18 cellular contexts compared by ENCODE assay signal in genomic region chr22:22892096-22893052, GRCh38. TPM values are rescaled to one million over a fixed set of nuclear protein-coding genes. Genes with fewer than 3 reads are reported as not detected.
DNase-seq lines count a peak whose midpoint lies in the region; ATAC-seq, FAIRE-seq and TF ChIP-seq lines count a peak whose summit lies in the region.
"Had no signal": no experiment of that assay in that cellular context is flagged by ENCODE, and none has a peak within 500 bp of the region (broad histone marks: within the 10 kb centered on the region; RNA-seq: fewer than 3 reads in every experiment).

No MANE protein-coding gene starts in this region.

- POLR2A ChIA-PET in K562 (lab: Yijun Ruan, JAX): interaction anchor here (0.6 to 6.6 kb wide), 3 partner anchors 8 to 486 kb away, joined by 3 to 41 read pairs (median 3); no protein-coding TSS in a partner anchor
- POLR2A ChIA-PET in activated CD4-positive, alpha-beta T cell treated with anti-CD3 and anti-CD28 coated beads for 36 hours (lab: Charles Lee): no interaction called here

- peak overlapping the region in 1 of 2 experiments; percentile 1; a peak in 1 of 4 replicates for H3K9ac ChIP-seq in K562 (ENCODE audit: insufficient read depth in 1 of 2, low read depth in 2 of 2, low read length in 2 of 2)

- TF ChIP-seq EP300 in K562 (IDR thresholded peaks at IDR 0.05; ENCODE audit: low read length) (no peak), sigmoid colon (IDR thresholded peaks at IDR 0.05) (no peak)

- ATAC-seq in K562 (no peak), GM21367 (IDR thresholded peaks at IDR 0.05; ENCODE audit: unreplicated experiment) (no peak)
- no peak for ATAC-seq in activated CD4-positive, alpha-beta T cell treated with anti-CD3 and anti-CD28 coated beads for 36 hours
- ATAC-seq: A549, Panc1 had no signal

- intact Hi-C loops in cardiac septum (cut with DNase I): no loop called here
- intact Hi-C loops in left ventricle myocardium inferior (cut with micrococcal nuclease): no loop called here
- intact Hi-C loops in K562 (cut with micrococcal nuclease): loop anchor here (1.0 kb wide), 1 partner anchor 10 kb away; no protein-coding TSS in a partner anchor
- intact Hi-C loops in sigmoid colon (cut with DNase I): no loop called here
- intact Hi-C loops in activated CD4-positive, alpha-beta T cell treated with anti-CD3 and anti-CD28 coated beads for 36 hours (cut with DNase I, micrococcal nuclease): no loop called here

- FAIRE-seq in K562 (lab: Jason Lieb, UNC): no peak
- FAIRE-seq: A549 had no signal

- CTCF ChIA-PET in K562 (lab: Yijun Ruan, JAX; ENCODE audit: low intra/inter-chr PET ratio): interaction anchor here (0.6 to 0.7 kb wide), 4 partner anchors 12 to 55 kb away, joined by 3 read pairs; no protein-coding TSS in a partner anchor
- CTCF ChIA-PET in activated CD4-positive, alpha-beta T cell treated with anti-CD3 and anti-CD28 coated beads for 36 hours (lab: Charles Lee): no interaction called here

- H2AFZ ChIP-seq in K562 (ENCODE audit: low read depth, low read length): no peak overlapping the region

- H3K27ac Mint-ChIP-seq in IgD-negative memory B cell: peak overlapping the region in 1 of 3 donors; percentile 46
- no peak overlapping the region for H3K27ac Mint-ChIP-seq in activated naive CD8-positive, alpha-beta T cell treated with anti-CD3 and anti-CD28 coated beads for 36 hours
- H3K27ac Mint-ChIP-seq in activated CD4-positive, alpha-beta T cell treated with anti-CD3 and anti-CD28 coated beads for 36 hours: no peak overlapping the region

- H3K4me1 Mint-ChIP-seq in IgD-negative memory B cell: peaks cover 13 to 34% (median 31%) of the 10 kb centered on the region in 3 donors
- H3K4me1 Mint-ChIP-seq in activated naive CD8-positive, alpha-beta T cell treated with anti-CD3 and anti-CD28 coated beads for 36 hours: peaks cover 2% of the 10 kb centered on the region
- H3K4me1 Mint-ChIP-seq in activated CD4-positive, alpha-beta T cell treated with anti-CD3 and anti-CD28 coated beads for 36 hours: no peaks in the 10 kb centered on the region

- TF ChIP-seq POLR2A in K562 (conservative IDR thresholded peaks at IDR 0.05) (no peak), sigmoid colon (IDR thresholded peaks at IDR 0.05) (no peak)

- no peak overlapping the region for H3K4me3 ChIP-seq in left ventricle myocardium inferior
- no peak overlapping the region for H3K4me3 ChIP-seq in K562
- H3K4me3 ChIP-seq in sigmoid colon: no peak overlapping the region
- H3K4me3 ChIP-seq: A549 had no signal

- BruUV-seq in K562 (replicated peaks; lab: Mats Ljungman, UMichigan): no TSS peak

- H3K36me3 Mint-ChIP-seq in IgD-negative memory B cell: peaks cover 8% of the 10 kb centered on the region
- H3K36me3 Mint-ChIP-seq in activated naive CD8-positive, alpha-beta T cell treated with anti-CD3 and anti-CD28 coated beads for 36 hours: no peaks in the 10 kb centered on the region
- H3K36me3 Mint-ChIP-seq in activated CD4-positive, alpha-beta T cell treated with anti-CD3 and anti-CD28 coated beads for 36 hours (ENCODE audit: low read depth): no peaks in the 10 kb centered on the region

- no peaks in the 10 kb centered on the region for H3K79me2 ChIP-seq in K562 (ENCODE audit: control insufficient read depth, insufficient read depth, low read length)

- peaks cover 51% of the 10 kb centered on the region for H4K20me1 ChIP-seq in K562 (replicated peaks; ENCODE audit: control insufficient read depth, insufficient read depth, low read length)

- TF ChIP-seq RAD21 in K562 (CRISPR knock-in tag; conservative IDR thresholded peaks at IDR 0.05 in 1 of 2, IDR thresholded peaks at IDR 0.05 in 1 of 2): no peak

- WGBS in K562 (ENCODE audit: insufficient coverage, low coverage, missing lambda C conversion rate): 0% methylated on average over 1 of the region's 1 CpG
- WGBS in sigmoid colon, 2 donors: 82 to 91% methylated on average over 1 of the region's 1 CpG

- peak; percentile 24 for DNase-seq in cardiac septum (ENCODE audit: low spot score)
- DNase-seq in left ventricle myocardium inferior: no peak
- peak in 2 of 4 experiments; percentile 60 to 61 for DNase-seq in K562 (ENCODE audit: extremely low read depth in 1 of 4, low spot score in 3 of 4)
- DNase-seq in sigmoid colon: peak; percentile 7
- DNase-seq in activated naive CD8-positive, alpha-beta T cell treated with anti-CD3 and anti-CD28 coated beads for 36 hours: no peak
- DNase-seq in activated CD4-positive, alpha-beta T cell treated with anti-CD3 and anti-CD28 coated beads for 36 hours: no peak
- DNase-seq: Caco-2, HCEC 1CT, IMR-90, NCI-H146, NCI-H2081, NCI-H748 treated with DMSO at 0.1 percent for 48 hours had no signal

- in situ Hi-C loops in K562 (cut with MboI): no loop called here

- H3K9me1 ChIP-seq in K562 (ENCODE audit: control insufficient read depth, insufficient read depth, low read length): no peaks in the 10 kb centered on the region

- H3K4me2 ChIP-seq in K562 (ENCODE audit: insufficient read depth, low read length): no peak overlapping the region
- H3K4me2 ChIP-seq: A549 had no signal

- H3K27me3 ChIP-seq in left ventricle myocardium inferior (ENCODE audit: low read depth) (peaks cover 88% of the 10 kb centered on the region), K562 (ENCODE audit: control insufficient read depth in 2 of 2, insufficient read depth in 2 of 2, low read length in 2 of 2) (peaks cover 15 to 61% of the 10 kb centered on the region in 2 experiments; a peak in 4 of 5 replicates), sigmoid colon (peaks cover 0 to 21% (median 8%) of the 10 kb centered on the region in 3 donors)

- no peak for TF ChIP-seq CTCF in left ventricle myocardium inferior (IDR thresholded peaks at IDR 0.05; ENCODE audit: borderline replicate concordance)
- TF ChIP-seq CTCF in K562 (IDR thresholded peaks at IDR 0.05 in 2 of 3, conservative IDR thresholded peaks at IDR 0.05 in 1 of 3; ENCODE audit: insufficient read depth in 2 of 3, low read depth in 1 of 3, low read length in 3 of 3): no peak
- TF ChIP-seq CTCF in sigmoid colon (IDR thresholded peaks at IDR 0.05): no peak

- H3K4me3 Mint-ChIP-seq in IgD-negative memory B cell: peak overlapping the region in 3 of 4 donors; percentile 13 to 59 (median 57)
- H3K4me3 Mint-ChIP-seq in activated naive CD8-positive, alpha-beta T cell treated with anti-CD3 and anti-CD28 coated beads for 36 hours: no peak overlapping the region
- no peak overlapping the region for H3K4me3 Mint-ChIP-seq in activated CD4-positive, alpha-beta T cell treated with anti-CD3 and anti-CD28 coated beads for 36 hours

- peaks cover 39% of the 10 kb centered on the region for H3K27me3 Mint-ChIP-seq in IgD-negative memory B cell
- peaks cover 36% of the 10 kb centered on the region for H3K27me3 Mint-ChIP-seq in activated naive CD8-positive, alpha-beta T cell treated with anti-CD3 and anti-CD28 coated beads for 36 hours
- peaks cover 11% of the 10 kb centered on the region for H3K27me3 Mint-ChIP-seq in activated CD4-positive, alpha-beta T cell treated with anti-CD3 and anti-CD28 coated beads for 36 hours

- H3K36me3 ChIP-seq in left ventricle myocardium inferior (no peaks in the 10 kb centered on the region), K562 (ENCODE audit: control insufficient read depth, insufficient read depth, low read length) (no peaks in the 10 kb centered on the region), sigmoid colon (no peaks in the 10 kb centered on the region)

- no peaks in the 10 kb centered on the region for H3K9me3 ChIP-seq in left ventricle myocardium inferior (replicated peaks)
- H3K9me3 ChIP-seq in K562 (replicated peaks; ENCODE audit: control insufficient read depth, insufficient read depth, low read depth, low read length): no peaks in the 10 kb centered on the region
- H3K9me3 ChIP-seq in sigmoid colon: no peaks in the 10 kb centered on the region
- H3K9me3 ChIP-seq: A549, Caco-2 had no signal

- H3K4me1 ChIP-seq in left ventricle myocardium inferior (no peaks in the 10 kb centered on the region), K562 (replicated peaks in 1 of 2; ENCODE audit: control insufficient read depth in 2 of 2, insufficient read depth in 2 of 2, low read length in 2 of 2) (peaks cover 0 to 6% of the 10 kb centered on the region in 2 experiments; a peak in 1 of 5 replicates), sigmoid colon (no peaks in the 10 kb centered on the region)
- H3K4me1 ChIP-seq: A549, Caco-2 had no signal

- no peak overlapping the region for H3K27ac ChIP-seq in left ventricle myocardium inferior (replicated peaks)
- no peak overlapping the region for H3K27ac ChIP-seq in K562 (ENCODE audit: extremely low read depth, low read depth, low read length)
- no peak overlapping the region for H3K27ac ChIP-seq in sigmoid colon
- H3K27ac ChIP-seq: A549 had no signal

- H3K9me3 Mint-ChIP-seq in IgD-negative memory B cell: no peaks in the 10 kb centered on the region
- H3K9me3 Mint-ChIP-seq in activated naive CD8-positive, alpha-beta T cell treated with anti-CD3 and anti-CD28 coated beads for 36 hours: no peaks in the 10 kb centered on the region
- H3K9me3 Mint-ChIP-seq in activated CD4-positive, alpha-beta T cell treated with anti-CD3 and anti-CD28 coated beads for 36 hours (ENCODE audit: low read depth): no peaks in the 10 kb centered on the region

TF ChIP-seq in K562, 482 proteins besides CTCF, POLR2A, EP300 and RAD21 (continues in another document):
- no peak for TF ChIP-seq RBFOX2 (IDR thresholded peaks at IDR 0.05; ENCODE audit: low read depth, low read length)

RNA-seq across cellular contexts. Expression of gene IGLL5, which starts 4.8 kb away (rescaled TPM):
- total RNA-seq in cardiac septum (not detected), left ventricle myocardium inferior (0.47 TPM), K562 (2014; rRNA removed) (not detected in 2 replicates), K562 (2014; rRNA removed; fragmentation: Illumina TruSeq; extraction: Trizol) (not detected in 2 replicates), K562 (2015; rRNA removed; fragmentation: Illumina TruSeq; extraction: Trizol) (not detected in 2 replicates), K562 (2021) (not detected in 2 replicates), sigmoid colon (under 1 TPM in 1 of 4 donors, not detected in 3; 0.99 TPM)
- polyA plus RNA-seq in IgD-negative memory B cell (195 TPM), K562 (2011; rRNA removed) (not detected in 2 replicates), K562 (2014; fragmentation: Illumina TruSeq; extraction: Trizol) (not detected in 2 replicates), K562 (2014; fragmentation: Nextera tagmentation; extraction: Ambion mirVana) (not detected), K562 (2014; rRNA removed) (not detected in 2 replicates), sigmoid colon (10 to 100 TPM; 10.2 to 39.6 (median 18.3) TPM)
- total RNA-seq in K562 (2011; cell fraction: chromatin; rRNA removed; ENCODE audit: low replicate concordance): not detected in 2 replicates
- total RNA-seq in K562 (2011; cell fraction: nucleolus; rRNA removed): not detected in 2 replicates
- total RNA-seq in K562 (2011; cell fraction: nucleoplasm; rRNA removed): not detected in 2 replicates
- polyA plus RNA-seq in K562 (2011; cell fraction: cytosol; rRNA removed): not detected in 2 replicates
- polyA plus RNA-seq in K562 (2011; cell fraction: nucleus; rRNA removed): not detected in 2 replicates
- polyA plus RNA-seq in K562 (2012): not detected in 2 replicates
- polyA minus RNA-seq in K562 (2011; rRNA and poly(A)+ RNA removed): not detected in 2 replicates
- polyA minus RNA-seq in K562 (2011; cell fraction: cytosol; rRNA and poly(A)+ RNA removed): not detected in 2 replicates
- polyA minus RNA-seq in K562 (2011; cell fraction: nucleus; rRNA and poly(A)+ RNA removed): not detected in 2 replicates
- under 1 TPM; 0.62 to 0.93 TPM for total RNA-seq in activated naive CD8-positive, alpha-beta T cell treated with anti-CD3 and anti-CD28 coated beads for 36 hours
- total RNA-seq in activated CD4-positive, alpha-beta T cell treated with anti-CD3 and anti-CD28 coated beads for 36 hours: not detected
- total RNA-seq: Caco-2, HT1080, IMR-90, NCI-H460 had no signal
- polyA plus RNA-seq: A549, IMR-90 had no signal

Comparison
In these comparisons a context has a peak if more than half of its experiments do, and no peak if none do; other contexts are left out.
1. DNase-seq: peak in cardiac septum (single experiment) and sigmoid colon (single experiment); none in left ventricle myocardium inferior (single experiment), activated naive CD8-positive, alpha-beta T cell treated with anti-CD3 and anti-CD28 coated beads for 36 hours (single experiment) and activated CD4-positive, alpha-beta T cell treated with anti-CD3 and anti-CD28 coated beads for 36 hours (single experiment).
2. H3K4me3 Mint-ChIP-seq: peak in IgD-negative memory B cell (3 of 4); none in activated naive CD8-positive, alpha-beta T cell treated with anti-CD3 and anti-CD28 coated beads for 36 hours (single experiment) and activated CD4-positive, alpha-beta T cell treated with anti-CD3 and anti-CD28 coated beads for 36 hours (single experiment).